Comparison of ENCODE assay signal across 15 cellular contexts in genomic region chr11:19683141-19683805, GRCh38. TPM values are rescaled to one million over a fixed set of nuclear protein-coding genes. Genes with fewer than 3 reads are reported as not detected.
DNase-seq lines count a peak whose midpoint lies in the region; ATAC-seq and TF ChIP-seq lines count a peak whose summit lies in the region.
"Had no signal": no experiment of that assay in that cellular context is flagged by ENCODE, and none has a peak within 500 bp of the region (broad histone marks: within the 10 kb centered on the region; RNA-seq: fewer than 3 reads in every experiment).

No MANE protein-coding gene starts in this region.

- in situ Hi-C loops in GM23248 (cut with MboI): no loop called here

- peaks cover 2% of the 10 kb centered on the region for H3K27me3 Mint-ChIP-seq in chondrocyte (ENCODE audit: low read depth)

- H3K27me3 ChIP-seq in GM23248 (replicated peaks; ENCODE audit: insufficient read depth) (no peaks in the 10 kb centered on the region), H7 (ENCODE audit: control insufficient read depth, insufficient read depth, low read length) (no peaks in the 10 kb centered on the region), BE2C (no peaks in the 10 kb centered on the region)

- H3K36me3 Mint-ChIP-seq in chondrocyte (ENCODE audit: low read depth): no peaks in the 10 kb centered on the region
- H3K36me3 Mint-ChIP-seq: activated CD8-positive, alpha-beta memory T cell treated with anti-CD3 and anti-CD28 coated beads, Interleukin-2, amount 10 ng/mL, durations not matched to agents 7 days and 5 days; activated naive CD4-positive, alpha-beta T cell treated with anti-CD3 and anti-CD28 coated beads, Interleukin-2, amount 50 U/mL, for 24 hours had no signal

- H3K9me3 Mint-ChIP-seq in chondrocyte (ENCODE audit: low read depth): no peaks in the 10 kb centered on the region
- H3K9me3 Mint-ChIP-seq: activated naive CD4-positive, alpha-beta T cell treated with anti-CD3 and anti-CD28 coated beads, Interleukin-2, amount 50 U/mL, for 24 hours had no signal

- WGBS in GM23248 (ENCODE audit: low coverage in 1 of 2, low lambda C conversion rate in 2 of 2, missing lambda C conversion rate in 2 of 2), 2 experiments: 55 to 60% methylated on average over 5 of the region's 5 CpGs

- H3K4me1 Mint-ChIP-seq in chondrocyte (ENCODE audit: low read depth): peaks cover 46% of the 10 kb centered on the region
- H3K4me1 Mint-ChIP-seq: activated CD8-positive, alpha-beta memory T cell treated with anti-CD3 and anti-CD28 coated beads, Interleukin-2, amount 10 ng/mL, durations not matched to agents 7 days and 5 days; activated naive CD4-positive, alpha-beta T cell treated with anti-CD3 and anti-CD28 coated beads, Interleukin-2, amount 50 U/mL, for 24 hours had no signal

- peak overlapping the region; percentile 2 for H3K4me2 ChIP-seq in GM23248 (ENCODE audit: unreplicated experiment)

- peaks cover 19% of the 10 kb centered on the region; the same call in 1 of the 2 replicates for H3F3A ChIP-seq in GM23248 (ENCODE audit: insufficient read depth)

- H4K20me1 ChIP-seq in GM23248 (ENCODE audit: insufficient read depth): no peaks in the 10 kb centered on the region

- 0 out of 2 replicates have a peak overlapping the region, but pooled peaks have one; percentile 5 for H3K9ac ChIP-seq in GM23248

- ATAC-seq in left lobe of liver: peak; percentile 65
- no peak for ATAC-seq in GM21786 (IDR thresholded peaks at IDR 0.05; ENCODE audit: unreplicated experiment)
- ATAC-seq: activated CD8-positive, alpha-beta memory T cell treated with anti-CD3 and anti-CD28 coated beads, Interleukin-2, amount 10 ng/mL, durations not matched to agents 7 days and 5 days had no signal

- peak overlapping the region; percentile 64 for H3K27ac Mint-ChIP-seq in chondrocyte (ENCODE audit: unreplicated experiment)
- H3K27ac Mint-ChIP-seq: activated CD8-positive, alpha-beta memory T cell treated with anti-CD3 and anti-CD28 coated beads, Interleukin-2, amount 10 ng/mL, durations not matched to agents 7 days and 5 days; activated naive CD4-positive, alpha-beta T cell treated with anti-CD3 and anti-CD28 coated beads, Interleukin-2, amount 50 U/mL, for 24 hours had no signal

- no peak overlapping the region for H3K4me3 Mint-ChIP-seq in chondrocyte (ENCODE audit: unreplicated experiment)
- H3K4me3 Mint-ChIP-seq: activated CD8-positive, alpha-beta memory T cell treated with anti-CD3 and anti-CD28 coated beads, Interleukin-2, amount 10 ng/mL, durations not matched to agents 7 days and 5 days; activated naive CD4-positive, alpha-beta T cell treated with anti-CD3 and anti-CD28 coated beads, Interleukin-2, amount 50 U/mL, for 24 hours had no signal

- no peak overlapping the region for H3K4me3 ChIP-seq in GM23248
- H3K4me3 ChIP-seq in skin epidermis: no peak overlapping the region
- no peak overlapping the region for H3K4me3 ChIP-seq in H7 (ENCODE audit: insufficient read depth, low read depth, low read length)
- H3K4me3 ChIP-seq in BE2C (ENCODE audit: low read depth, low read length): no peak overlapping the region
- H3K4me3 ChIP-seq: SK-N-MC had no signal

- no peaks in the 10 kb centered on the region for H3K79me2 ChIP-seq in GM23248 (ENCODE audit: insufficient read depth)

- peak overlapping the region; percentile 39 for H2AFZ ChIP-seq in GM23248

- no peaks in the 10 kb centered on the region for H3K9me3 ChIP-seq in GM23248 (ENCODE audit: low read depth)
- no peaks in the 10 kb centered on the region for H3K9me3 ChIP-seq in BE2C

- TF ChIP-seq CTCF in chondrocyte (IDR thresholded peaks at IDR 0.05): no peak
- no peak for TF ChIP-seq CTCF in BE2C (IDR thresholded peaks at IDR 0.05; ENCODE audit: low read depth, low read length)

- DNase-seq in GM23248 (peak; percentile 50), chondrocyte (ENCODE audit: low spot score) (no peak), left lobe of liver (ENCODE audit: low spot score) (peak; percentile 69), H7 (no peak), BE2C (no peak), T-helper 2 cell (no peak)
- DNase-seq: activated CD8-positive, alpha-beta memory T cell treated with anti-CD3 and anti-CD28 coated beads, Interleukin-2, amount 10 ng/mL, durations not matched to agents 7 days and 5 days; DND-41; NK-92 treated with Interleukin-12 subunit alpha and Interleukin-12 subunit beta, amount 100 ng/mL, for 24 hours; stimulated activated CD4-positive, alpha-beta T cell treated with anti-CD3 and anti-CD28 coated beads, Interleukin-15, amount 100 ng/mL, for 24 hours had no signal

- H3K36me3 ChIP-seq in GM23248 (ENCODE audit: low read depth): no peaks in the 10 kb centered on the region
- no peaks in the 10 kb centered on the region for H3K36me3 ChIP-seq in H7 (replicated peaks; ENCODE audit: control insufficient read depth, insufficient read depth, low read length)
- no peaks in the 10 kb centered on the region for H3K36me3 ChIP-seq in BE2C

- H3K9me2 ChIP-seq in GM23248 (ENCODE audit: insufficient read depth): no peaks in the 10 kb centered on the region

- peaks cover 38% of the 10 kb centered on the region for H3K4me1 ChIP-seq in GM23248 (ENCODE audit: insufficient read depth)
- no peaks in the 10 kb centered on the region for H3K4me1 ChIP-seq in BE2C

- H3K27ac ChIP-seq in GM23248: peak overlapping the region; percentile 25
- peak overlapping the region in 12 of 21 experiments; percentile 8 to 81 (median 57) for H3K27ac ChIP-seq in skin epidermis
- H3K27ac ChIP-seq: HL-60, SK-N-MC had no signal

RNA-seq across cellular contexts. Expression of gene NAV2, which starts 29.4 kb away (rescaled TPM):
- 11.9 and 12.0 TPM in 2 replicates for total RNA-seq in GM23248 (2014; rRNA removed; shearing (Covaris generic))
- 4.1 and 5.7 TPM in 2 replicates for polyA plus RNA-seq in GM23248 (2016; fragmentation: Nextera tagmentation; extraction: Ambion mirVana)
- total RNA-seq in chondrocyte (87.0 to 119 TPM (median 90.2 TPM) in 3 replicates), left lobe of liver (32.0 TPM)
- 11.1 and 12.3 TPM in 2 replicates for total RNA-seq in H7 (2014; rRNA removed; shearing (Covaris generic))
- polyA plus RNA-seq in BE2C (2012; ENCODE audit: insufficient read depth, insufficient read length, low read depth): 1.6 TPM

Comparison
In these comparisons a context has a peak if more than half of its experiments do, and no peak if none do; other contexts are left out.
1. DNase-seq: peak in GM23248 (single experiment) and left lobe of liver (single experiment); none in chondrocyte (single experiment), H7 (single experiment), BE2C (single experiment) and T-helper 2 cell (0 of 5).